ENCODE assay signal across 8 cellular contexts in the genomic region with DNA sequence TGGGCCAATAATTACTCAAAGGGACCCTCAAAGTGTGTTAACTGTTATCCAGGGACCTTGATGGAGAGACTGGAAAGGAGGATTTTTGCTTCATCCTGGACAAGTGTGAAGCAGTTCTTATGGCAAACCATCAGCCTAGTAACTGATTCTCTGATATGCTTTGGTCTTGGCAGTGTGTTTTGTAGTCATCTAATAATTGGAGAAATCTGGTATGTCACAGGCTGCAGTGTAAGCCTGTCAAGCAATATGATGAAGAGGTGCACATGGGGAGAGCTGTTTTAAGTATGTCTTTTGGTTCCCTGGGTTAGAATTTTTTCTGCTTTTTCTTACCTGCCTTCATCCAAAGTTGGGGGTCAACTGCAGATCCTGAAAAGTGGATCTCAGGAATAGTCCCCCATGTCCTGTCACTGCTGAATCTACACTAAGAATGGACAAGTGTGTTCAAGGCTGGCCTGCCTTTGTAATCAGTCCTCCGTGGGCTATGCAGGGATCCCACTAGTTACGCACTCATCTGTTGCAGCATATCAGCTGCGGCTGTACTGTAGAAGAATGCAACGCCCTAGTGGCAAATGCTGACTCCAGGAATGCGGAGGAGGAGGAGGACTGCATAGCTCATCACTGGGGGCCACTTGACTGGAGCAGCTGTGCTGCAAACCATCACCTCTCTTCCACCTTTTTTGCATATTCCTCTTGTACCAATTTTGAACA. TPM values are rescaled to one million over a fixed set of nuclear protein-coding genes. Genes with fewer than 3 reads are reported as not detected.
A peak's percentile ranks its signal among the peaks of the same experiment; 100 is the strongest.
DNase-seq lines count a peak whose midpoint lies in the region; ATAC-seq, FAIRE-seq and TF ChIP-seq lines count a peak whose summit lies in the region.

No MANE protein-coding gene starts in this region.

- ATAC-seq in HG03108 (IDR thresholded peaks at IDR 0.05; ENCODE audit: unreplicated experiment), result no peak
- no peak for ATAC-seq in HG03097 (IDR thresholded peaks at IDR 0.05; ENCODE audit: low FRiP score, unreplicated experiment)

- no peak for DNase-seq in GM12892 (ENCODE audit: insufficient read length)
- DNase-seq in RKO (ENCODE audit: low spot score), result peak; percentile 92
- DNase-seq in cerebellar cortex (ENCODE audit: low spot score), result peak; percentile 63
- DNase-seq in left kidney (ENCODE audit: low read depth, low spot score), result peak; percentile 95
- DNase-seq in stromal cell of bone marrow (ENCODE audit: low read depth), result peak; percentile 60
- no peak for DNase-seq in NCI-H1694 treated with DMSO at 0.1 percent for 48 hours (lab: John Stamatoyannopoulos, UW)

- no peak for FAIRE-seq in GM12892 (lab: Jason Lieb, UNC)

- TF ChIP-seq POLR2A in GM12892 (IDR thresholded peaks at IDR 0.05; ENCODE audit: low read depth, low read length), result 0 out of 2 replicates have a peak, but pooled peaks have one; percentile 35

RNA-seq across cellular contexts. Expression of a gene that starts 1.9 kb away (rescaled TPM):
- polyA plus RNA-seq in GM12892 (2012; ENCODE audit: missing spikeins), result 58.7 TPM

RNA-seq across cellular contexts. Expression of a gene that starts 49.8 kb away (rescaled TPM):
- 29.6 TPM for polyA plus RNA-seq in GM12892 (2012; ENCODE audit: missing spikeins)

Comparison
In these comparisons a context has a peak if more than half of its experiments do, and no peak if none do; other contexts are left out.
1. DNase-seq: peak in RKO (single experiment), cerebellar cortex (single experiment), left kidney (single experiment) and stromal cell of bone marrow (single experiment); none in GM12892 (single experiment) and NCI-H1694 treated with DMSO at 0.1 percent for 48 hours (single experiment).